In genomic region chr20:45791668-45792512, GRCh38 we compare ENCODE assay signal across 1 cellular context.
TF ChIP-seq lines count a peak whose summit lies in the region.

A gene with protein sequence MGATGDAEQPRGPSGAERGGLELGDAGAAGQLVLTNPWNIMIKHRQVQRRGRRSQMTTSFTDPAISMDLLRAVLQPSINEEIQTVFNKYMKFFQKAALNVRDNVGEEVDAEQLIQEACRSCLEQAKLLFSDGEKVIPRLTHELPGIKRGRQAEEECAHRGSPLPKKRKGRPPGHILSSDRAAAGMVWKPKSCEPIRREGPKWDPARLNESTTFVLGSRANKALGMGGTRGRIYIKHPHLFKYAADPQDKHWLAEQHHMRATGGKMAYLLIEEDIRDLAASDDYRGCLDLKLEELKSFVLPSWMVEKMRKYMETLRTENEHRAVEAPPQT (plus strand): TSS chr20:45791954. CDS start chr20:45792005, 51 bp downstream.
Gene WFDC3, minus strand, starts transcription at chr20:45791883. Its CDS starts 1,908 bp downstream, at chr20:45789975.

TF ChIP-seq in IMR-90, 13 proteins besides CTCF, POLR2A, EP300 and RAD21:
- TF ChIP-seq ELK1 (IDR thresholded peaks at IDR 0.05; ENCODE audit: borderline replicate concordance, low read depth, low read length) (0 out of 2 replicates have a peak, but pooled peaks have one; percentile 33), RFX5 (IDR thresholded peaks at IDR 0.05; ENCODE audit: low read depth, low read length) (0 out of 2 replicates have a peak, but pooled peaks have one; percentile 16), USF2 (IDR thresholded peaks at IDR 0.05; ENCODE audit: low read depth, low read length) (no peak), MXI1 (IDR thresholded peaks at IDR 0.05; ENCODE audit: borderline replicate concordance, low read depth, low read length) (peak; percentile 75), MAZ (IDR thresholded peaks at IDR 0.05; ENCODE audit: borderline replicate concordance, low read depth, low read length) (peak; percentile 85), FOS (IDR thresholded peaks at IDR 0.05; ENCODE audit: low read depth, low read length) (no peak)
